Comparison of ENCODE assay signal across 1 cellular context in the genomic region with DNA sequence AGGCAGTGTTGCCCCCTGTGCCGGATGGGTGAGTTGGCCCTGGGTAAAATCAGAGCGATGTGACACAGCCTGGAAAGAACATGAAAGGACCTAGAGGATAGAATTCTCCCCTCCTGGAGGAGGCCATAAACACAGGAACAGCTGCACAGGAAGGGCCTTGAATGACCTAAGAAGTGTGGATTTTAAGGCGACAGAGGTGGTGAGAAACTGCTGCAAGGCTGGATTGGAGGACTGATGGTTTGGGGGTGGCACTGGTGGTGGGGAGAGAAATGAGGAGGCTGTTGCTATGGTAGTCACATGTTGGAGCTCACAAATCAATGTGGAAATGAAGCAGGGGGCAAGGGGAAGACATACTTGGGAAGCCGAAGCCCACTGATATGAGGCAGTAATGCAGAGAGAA.
TF ChIP-seq lines count a peak whose summit lies in the region.

No MANE protein-coding gene starts in this region.

TF ChIP-seq in HCT116, 20 proteins besides CTCF, POLR2A, EP300 and RAD21 (continued from another document):
- TF ChIP-seq, protein P1, sequence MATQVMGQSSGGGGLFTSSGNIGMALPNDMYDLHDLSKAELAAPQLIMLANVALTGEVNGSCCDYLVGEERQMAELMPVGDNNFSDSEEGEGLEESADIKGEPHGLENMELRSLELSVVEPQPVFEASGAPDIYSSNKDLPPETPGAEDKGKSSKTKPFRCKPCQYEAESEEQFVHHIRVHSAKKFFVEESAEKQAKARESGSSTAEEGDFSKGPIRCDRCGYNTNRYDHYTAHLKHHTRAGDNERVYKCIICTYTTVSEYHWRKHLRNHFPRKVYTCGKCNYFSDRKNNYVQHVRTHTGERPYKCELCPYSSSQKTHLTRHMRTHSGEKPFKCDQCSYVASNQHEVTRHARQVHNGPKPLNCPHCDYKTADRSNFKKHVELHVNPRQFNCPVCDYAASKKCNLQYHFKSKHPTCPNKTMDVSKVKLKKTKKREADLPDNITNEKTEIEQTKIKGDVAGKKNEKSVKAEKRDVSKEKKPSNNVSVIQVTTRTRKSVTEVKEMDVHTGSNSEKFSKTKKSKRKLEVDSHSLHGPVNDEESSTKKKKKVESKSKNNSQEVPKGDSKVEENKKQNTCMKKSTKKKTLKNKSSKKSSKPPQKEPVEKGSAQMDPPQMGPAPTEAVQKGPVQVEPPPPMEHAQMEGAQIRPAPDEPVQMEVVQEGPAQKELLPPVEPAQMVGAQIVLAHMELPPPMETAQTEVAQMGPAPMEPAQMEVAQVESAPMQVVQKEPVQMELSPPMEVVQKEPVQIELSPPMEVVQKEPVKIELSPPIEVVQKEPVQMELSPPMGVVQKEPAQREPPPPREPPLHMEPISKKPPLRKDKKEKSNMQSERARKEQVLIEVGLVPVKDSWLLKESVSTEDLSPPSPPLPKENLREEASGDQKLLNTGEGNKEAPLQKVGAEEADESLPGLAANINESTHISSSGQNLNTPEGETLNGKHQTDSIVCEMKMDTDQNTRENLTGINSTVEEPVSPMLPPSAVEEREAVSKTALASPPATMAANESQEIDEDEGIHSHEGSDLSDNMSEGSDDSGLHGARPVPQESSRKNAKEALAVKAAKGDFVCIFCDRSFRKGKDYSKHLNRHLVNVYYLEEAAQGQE (IDR thresholded peaks at IDR 0.05; ENCODE audit: low read depth): no peak
- TF ChIP-seq SRF (IDR thresholded peaks at IDR 0.05; ENCODE audit: low read depth): no peak
- no peak for TF ChIP-seq ZFX (IDR thresholded peaks at IDR 0.05)
- TF ChIP-seq CEBPB (IDR thresholded peaks at IDR 0.05; ENCODE audit: low read depth): no peak
- no peak for TF ChIP-seq SP1 (IDR thresholded peaks at IDR 0.05; ENCODE audit: low read depth)
- no peak for TF ChIP-seq SIN3A (IDR thresholded peaks at IDR 0.05; ENCODE audit: low read depth)
- TF ChIP-seq EZH2phosphoT487 (IDR thresholded peaks at IDR 0.05; ENCODE audit: borderline replicate concordance): no peak
- TF ChIP-seq ELF1 (IDR thresholded peaks at IDR 0.05; ENCODE audit: borderline replicate concordance, low read depth): no peak
- no peak for TF ChIP-seq POLR2AphosphoS5 (IDR thresholded peaks at IDR 0.05; ENCODE audit: low read depth, low read length)
- TF ChIP-seq, protein P2, sequence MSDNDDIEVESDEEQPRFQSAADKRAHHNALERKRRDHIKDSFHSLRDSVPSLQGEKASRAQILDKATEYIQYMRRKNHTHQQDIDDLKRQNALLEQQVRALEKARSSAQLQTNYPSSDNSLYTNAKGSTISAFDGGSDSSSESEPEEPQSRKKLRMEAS (IDR thresholded peaks at IDR 0.05): no peak
- TF ChIP-seq, protein P3, sequence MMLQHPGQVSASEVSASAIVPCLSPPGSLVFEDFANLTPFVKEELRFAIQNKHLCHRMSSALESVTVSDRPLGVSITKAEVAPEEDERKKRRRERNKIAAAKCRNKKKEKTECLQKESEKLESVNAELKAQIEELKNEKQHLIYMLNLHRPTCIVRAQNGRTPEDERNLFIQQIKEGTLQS (IDR thresholded peaks at IDR 0.05): no peak
- TF ChIP-seq CBX3 (IDR thresholded peaks at IDR 0.05; ENCODE audit: low read depth): no peak
- TF ChIP-seq EZH2 (IDR thresholded peaks at IDR 0.05): no peak
- no peak for TF ChIP-seq FOSL1 (IDR thresholded peaks at IDR 0.05; ENCODE audit: low read depth)
